In the genomic region with DNA sequence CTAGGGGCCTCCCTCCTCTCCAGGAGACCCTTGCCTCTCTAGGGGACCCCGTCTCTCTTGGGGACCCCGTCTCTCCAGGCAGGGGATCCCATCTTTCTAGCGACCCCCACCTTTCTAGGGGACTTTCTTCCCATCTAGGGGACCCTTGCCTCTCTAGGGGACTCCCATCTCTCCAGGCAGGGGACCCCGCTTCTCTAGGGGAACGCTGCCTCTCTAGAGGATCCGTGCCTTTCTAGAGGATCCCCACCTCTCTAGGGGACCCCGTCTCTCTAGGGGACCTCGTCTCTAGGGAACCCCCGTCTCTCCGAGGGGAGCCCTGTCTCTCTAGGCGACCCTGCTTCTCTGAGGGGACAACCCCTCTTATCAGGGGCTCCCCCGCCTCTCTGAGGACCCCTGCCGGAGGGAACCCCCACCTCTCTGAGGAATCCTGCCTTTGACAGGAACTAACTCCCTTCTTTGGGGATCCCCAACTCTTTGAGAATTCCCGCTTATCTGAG, we compare ENCODE assay signal across 8 cellular contexts. TPM values are rescaled to one million over a fixed set of nuclear protein-coding genes. Genes with fewer than 3 reads are reported as not detected.
DNase-seq lines count a peak whose midpoint lies in the region; ATAC-seq and TF ChIP-seq lines count a peak whose summit lies in the region.

No MANE protein-coding gene starts in this region.

- H3K27ac Mint-ChIP-seq in memory B cell = peak overlapping the region; percentile 94

- H3K36me3 Mint-ChIP-seq in memory B cell = peaks cover 2% of the 10 kb centered on the region

- no peak for ATAC-seq in memory B cell (ENCODE audit: low read depth)
- no peak for ATAC-seq in GM21529 (IDR thresholded peaks at IDR 0.05; ENCODE audit: unreplicated experiment)
- ATAC-seq in GM21737 (IDR thresholded peaks at IDR 0.05; ENCODE audit: unreplicated experiment) = no peak
- ATAC-seq in GM21723 (IDR thresholded peaks at IDR 0.05; ENCODE audit: unreplicated experiment) = no peak
- no peak for ATAC-seq in HG03571 (IDR thresholded peaks at IDR 0.05; ENCODE audit: unreplicated experiment)

- H3K27ac ChIP-seq in ascending aorta = peak overlapping the region; percentile 83 to 92

- DNase-seq in stimulated activated naive CD4-positive, alpha-beta T cell (lab: John Stamatoyannopoulos, UW) = peak in 5 of 6 experiments; percentile 30 to 47 (median 35)
- DNase-seq in stimulated activated naive CD4-positive, alpha-beta T cell treated with Interleukin-2 at 50 U/mL for 16 hours (lab: John Stamatoyannopoulos, UW) = no peak
- DNase-seq in ascending aorta (ENCODE audit: low spot score in 2 of 2) = no peak
- DNase-seq in memory B cell (ENCODE audit: low spot score in 2 of 2) = peak in 1 of 2 donors; percentile 39

- peaks cover 13 to 42% of the 10 kb centered on the region in 2 donors for H3K4me1 ChIP-seq in ascending aorta

- H3K4me3 Mint-ChIP-seq in memory B cell = peak overlapping the region; percentile 94

- no peaks in the 10 kb centered on the region for H3K27me3 Mint-ChIP-seq in memory B cell

- H3K4me1 Mint-ChIP-seq in memory B cell = peaks cover 40% of the 10 kb centered on the region

- H3K27me3 ChIP-seq in ascending aorta = no peaks in the 10 kb centered on the region

- H3K9me3 Mint-ChIP-seq in memory B cell = no peaks in the 10 kb centered on the region

- H3K36me3 ChIP-seq in ascending aorta = no peaks in the 10 kb centered on the region

- no peaks in the 10 kb centered on the region for H3K9me3 ChIP-seq in ascending aorta

- TF ChIP-seq CTCF in ascending aorta (IDR thresholded peaks at IDR 0.05) = no peak

- intact Hi-C loops in ascending aorta (cut with DNase I) = loop anchor here (2.0 kb wide), 1 partner anchor 20 kb away; no protein-coding TSS in a partner anchor

- peak overlapping the region; percentile 77 to 89 for H3K4me3 ChIP-seq in ascending aorta

RNA-seq across cellular contexts. Expression of a gene that starts 19.1 kb away (rescaled TPM):
- total RNA-seq in ascending aorta = 63.3 TPM

Comparison
In these comparisons a context has a peak if more than half of its experiments do, and no peak if none do; other contexts are left out.
1. DNase-seq: peak in stimulated activated naive CD4-positive, alpha-beta T cell (5 of 6); none in stimulated activated naive CD4-positive, alpha-beta T cell treated with Interleukin-2 at 50 U/mL for 16 hours (single experiment) and ascending aorta (0 of 2).